Comparison of ENCODE assay signal across 8 cellular contexts in genomic region chr6:7312616-7313504, GRCh38. TPM values are rescaled to one million over a fixed set of nuclear protein-coding genes. Genes with fewer than 3 reads are reported as not detected.
DNase-seq lines count a peak whose midpoint lies in the region; ATAC-seq and TF ChIP-seq lines count a peak whose summit lies in the region.

SSR1 (minus strand) TSS chr6:7313199; CDS start chr6:7313120, 79 bp downstream.

- H3K36me3 Mint-ChIP-seq in activated T-cell treated with anti-CD3 and anti-CD28 coated beads, Interleukin-2, amount 50 U/mL, for 4 hours (ENCODE audit: insufficient read depth), result peaks cover 25% of the 10 kb centered on the region

- H3K9ac ChIP-seq in mucosa of stomach (ENCODE audit: low read length), result peak within 1 kb of the TSS; percentile 90

- in situ Hi-C loops in Panc1 (cut with HindIII; ENCODE audit: low pct_unique_long_range_greater_than_20kb, low sequenced_read_pairs), result no loop called here

- TF ChIP-seq CTCF in Panc1 (IDR thresholded peaks at IDR 0.05), result no peak

- H3K4me3 ChIP-seq in Panc1 (ENCODE audit: low read depth in 2 of 2, low read length in 2 of 2), result peak within 1 kb of the TSS; percentile 86 to 95
- H3K4me3 ChIP-seq in esophagus (ENCODE audit: low read depth in 1 of 2, low read length in 2 of 2), result peak within 1 kb of the TSS; percentile 88 to 100
- peak within 1 kb of the TSS; percentile 96 for H3K4me3 ChIP-seq in mucosa of stomach (ENCODE audit: low read length)

- intact Hi-C loops in Panc1 (cut with micrococcal nuclease; ENCODE audit: unreplicated experiment), result no loop called here

- H3K9me3 ChIP-seq in Panc1 (ENCODE audit: control insufficient read depth, insufficient read depth, low read depth, low read length) (no peaks in the 10 kb centered on the region), esophagus (ENCODE audit: control insufficient read depth in 2 of 2, insufficient read depth in 1 of 2, low read depth in 1 of 2, low read length in 1 of 2) (no peaks in the 10 kb centered on the region), mucosa of stomach (ENCODE audit: control insufficient read depth, low read length) (no peaks in the 10 kb centered on the region)

- H3K4me1 ChIP-seq in Panc1 (ENCODE audit: control insufficient read depth, insufficient read depth, low read length) (peaks cover 3% of the 10 kb centered on the region; the same call in 1 of the 2 replicates), esophagus (ENCODE audit: control insufficient read depth in 2 of 2, insufficient read depth in 2 of 2, low read length in 1 of 2) (peaks cover 0 to 3% of the 10 kb centered on the region in 2 donors), mucosa of stomach (ENCODE audit: control insufficient read depth, insufficient read depth, low read length) (peaks cover 4% of the 10 kb centered on the region)

- H3K4me3 Mint-ChIP-seq in activated T-cell treated with anti-CD3 and anti-CD28 coated beads, Interleukin-2, amount 50 U/mL, for 4 hours, result peak within 1 kb of the TSS; percentile 99

- H3K36me3 ChIP-seq in Panc1 (ENCODE audit: control insufficient read depth, insufficient read depth, low read length) (peaks cover 15% of the 10 kb centered on the region), esophagus (ENCODE audit: control insufficient read depth in 2 of 2, insufficient read depth in 2 of 2, low read length in 1 of 2) (peaks cover 0 to 3% of the 10 kb centered on the region in 2 donors), mucosa of stomach (ENCODE audit: control insufficient read depth, insufficient read depth, low read length) (no peaks in the 10 kb centered on the region)

- WGBS in esophagus, 2 donors, result 0 to 1% methylated on average over 78 to 83 of the region's 83 CpGs

- BruUV-seq in Panc1 (replicated peaks; lab: Mats Ljungman, UMichigan), result no TSS peak

- H3K27me3 ChIP-seq in Panc1 (ENCODE audit: control insufficient read depth, insufficient read depth, low read length), result no peaks in the 10 kb centered on the region
- H3K27me3 ChIP-seq in esophagus (ENCODE audit: control insufficient read depth in 1 of 2, insufficient read depth in 2 of 2, low read length in 2 of 2), result no peaks in the 10 kb centered on the region
- H3K27me3 ChIP-seq in mucosa of stomach (ENCODE audit: control insufficient read depth, insufficient read depth, low read length), result no peaks in the 10 kb centered on the region

- H3K4me1 Mint-ChIP-seq in activated T-cell treated with anti-CD3 and anti-CD28 coated beads, Interleukin-2, amount 50 U/mL, for 4 hours (ENCODE audit: low read depth), result peaks cover 45% of the 10 kb centered on the region

- H3K9me3 Mint-ChIP-seq in activated T-cell treated with anti-CD3 and anti-CD28 coated beads, Interleukin-2, amount 50 U/mL, for 4 hours, result no peaks in the 10 kb centered on the region

- CTCF ChIA-PET in Panc1 (lab: Charles Lee), result interaction anchor here (0.6 kb wide), 2 partner anchors 79 to 87 kb away, joined by 3 to 5 read pairs; no protein-coding TSS in a partner anchor

- POLR2A ChIA-PET in Panc1 (lab: Charles Lee), result interaction anchor here (0.6 kb wide), 1 partner anchor 246 kb away, joined by 8 read pairs; no protein-coding TSS in a partner anchor

- ATAC-seq in GM21723 (IDR thresholded peaks at IDR 0.05; ENCODE audit: unreplicated experiment) (peak; percentile 98), Panc1 (peak; percentile 100)
- peak; percentile 98 for ATAC-seq in activated T-cell treated with anti-CD3 and anti-CD28 coated beads, Interleukin-2, amount 50 U/mL, for 4 hours

- H3K27ac ChIP-seq in Panc1 (ENCODE audit: low read length) (peak within 1 kb of the TSS; percentile 89), esophagus (ENCODE audit: low read depth in 2 of 2, low read length in 1 of 2) (peak within 1 kb of the TSS; percentile 94 to 96)

- DNase-seq in DMS53 (lab: John Stamatoyannopoulos, UW) (peak; percentile 99), KG1 (lab: John Stamatoyannopoulos, UW) (peak; percentile 97), Panc1 (ENCODE audit: low read depth, low spot score) (peak; percentile 53)
- DNase-seq in activated T-cell treated with anti-CD3 and anti-CD28 coated beads, Interleukin-2, amount 50 U/mL, for 4 hours, result peak; percentile 91
- peak; percentile 86 to 89 for DNase-seq in stimulated activated CD8-positive, alpha-beta memory T cell treated with anti-CD3 and anti-CD28 coated beads, Interleukin-7, amount 100 ng/mL, for 1 hour (ENCODE audit: low read depth in 2 of 2)

- no peaks in the 10 kb centered on the region for H3K27me3 Mint-ChIP-seq in activated T-cell treated with anti-CD3 and anti-CD28 coated beads, Interleukin-2, amount 50 U/mL, for 4 hours (ENCODE audit: low read depth)

RNA-seq across cellular contexts. Expression of gene SSR1, which starts in this region (rescaled TPM):
- total RNA-seq in Panc1 (2021; ENCODE audit: unreplicated experiment), result 119 TPM
- 123 TPM for polyA plus RNA-seq in Panc1 (2012; ENCODE audit: insufficient read length)
- 100 to 1,000 TPM; 133 to 146 (median 135) TPM for total RNA-seq in activated T-cell treated with anti-CD3 and anti-CD28 coated beads, Interleukin-2, amount 50 U/mL, for 4 hours
- polyA plus RNA-seq in esophagus, result 10 to 100 TPM; 14.4 to 47.4 TPM

Comparison
In these comparisons a context has a peak if more than half of its experiments do, and no peak if none do; other contexts are left out.
1. Peak in every context shown above with its lines: DNase-seq, ATAC-seq, H3K4me3 ChIP-seq and H3K27ac ChIP-seq.